23 cellular contexts compared by ENCODE assay signal in the genomic region with DNA sequence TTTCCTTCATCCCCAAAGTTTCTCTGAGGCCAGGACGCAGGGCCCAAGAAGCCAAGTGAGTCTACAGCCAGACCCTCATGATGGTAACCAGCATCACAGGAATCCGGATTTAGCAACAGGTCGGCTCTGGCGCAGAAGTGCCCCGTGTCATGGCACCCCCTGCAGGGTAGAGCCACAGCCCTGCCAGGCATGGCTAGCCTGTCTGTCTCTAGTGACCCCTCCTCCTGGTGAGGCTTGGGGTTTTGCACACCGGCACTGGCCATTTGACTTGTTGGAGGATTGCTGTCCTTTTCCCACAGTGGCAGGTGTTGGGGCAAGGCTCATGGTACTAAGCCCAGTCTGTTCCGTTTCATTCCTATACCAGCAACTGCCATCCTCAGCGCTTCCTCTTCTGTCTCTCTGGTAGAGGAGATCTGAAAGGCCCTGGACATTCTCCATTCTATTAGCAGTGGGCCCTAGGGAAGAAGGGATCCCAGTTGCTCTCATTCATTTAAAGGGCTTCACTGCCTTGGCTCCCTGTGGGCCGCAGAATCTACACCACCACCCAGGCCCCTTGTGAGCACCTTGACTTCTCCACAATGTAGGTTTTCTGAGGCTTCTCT. TPM values are rescaled to one million over a fixed set of nuclear protein-coding genes. Genes with fewer than 3 reads are reported as not detected.
DNase-seq lines count a peak whose midpoint lies in the region; ATAC-seq and TF ChIP-seq lines count a peak whose summit lies in the region.
"Had no signal": no experiment of that assay in that cellular context is flagged by ENCODE, and none has a peak within 500 bp of the region (broad histone marks: within the 10 kb centered on the region; RNA-seq: fewer than 3 reads in every experiment).

No MANE protein-coding gene starts in this region.

- DNase-seq in DMS53 (lab: John Stamatoyannopoulos, UW) = peak; percentile 23
- DNase-seq in DMS53 treated with DMSO at 0.1 percent for 48 hours (lab: John Stamatoyannopoulos, UW; ENCODE audit: unreplicated experiment) = no peak
- no peak for DNase-seq in DND-41
- no peak for DNase-seq in natural killer cell
- no peak for DNase-seq in effector memory CD4-positive, alpha-beta T cell
- DNase-seq in effector CD8-positive, alpha-beta T cell (lab: John Stamatoyannopoulos, UW) = no peak
- DNase-seq: 8988T, adrenal gland, AML-193, brain microvascular endothelial cell, esophagus squamous epithelium, gastrocnemius medialis, islet precursor cell, NCI-H1417, NCI-H510A, Peyer's patch, SJCRH30, spleen, stomach, trophoblast cell had no signal

- H2AFZ ChIP-seq in DND-41 (ENCODE audit: low read depth, low read length) = no peak overlapping the region
- H2AFZ ChIP-seq: GM23338 had no signal

- H3K4me3 ChIP-seq in DND-41 (ENCODE audit: low read depth in 1 of 2, low read length in 2 of 2) = no peak overlapping the region
- H3K4me3 ChIP-seq in effector memory CD4-positive, alpha-beta T cell (ENCODE audit: insufficient read depth, low read depth, low read length, poor library complexity, severe bottlenecking) = no peak overlapping the region
- H3K4me3 ChIP-seq: adrenal gland, esophagus squamous epithelium, gastrocnemius medialis, GM23338, Peyer's patch, SJCRH30, stomach had no signal

- H3K9me3 Mint-ChIP-seq in activated T-helper 17 cell treated with anti-CD3 and anti-CD28 coated beads, Interleukin-2, amount 50 U/mL, for 72 hours = no peaks in the 10 kb centered on the region
- no peaks in the 10 kb centered on the region for H3K9me3 Mint-ChIP-seq in natural killer cell
- H3K9me3 Mint-ChIP-seq: GM23338 had no signal

- no peaks in the 10 kb centered on the region for H3K79me2 ChIP-seq in DND-41 (ENCODE audit: insufficient read depth, low read length)

- no peak overlapping the region for H3K9ac ChIP-seq in DND-41 (ENCODE audit: low read depth, low read length)

- peak overlapping the region; percentile 86 for H3K4me3 Mint-ChIP-seq in activated T-helper 17 cell treated with anti-CD3 and anti-CD28 coated beads, Interleukin-2, amount 50 U/mL, for 72 hours
- peak overlapping the region; percentile 47 for H3K4me3 Mint-ChIP-seq in natural killer cell

- no peaks in the 10 kb centered on the region for H3K27me3 Mint-ChIP-seq in activated T-helper 17 cell treated with anti-CD3 and anti-CD28 coated beads, Interleukin-2, amount 50 U/mL, for 72 hours
- peaks cover 6 to 8% of the 10 kb centered on the region in 2 donors for H3K27me3 Mint-ChIP-seq in natural killer cell (ENCODE audit: low read depth in 2 of 2)

- no peak overlapping the region for H3K27ac ChIP-seq in DND-41 (ENCODE audit: low read length)
- H3K27ac ChIP-seq in effector memory CD4-positive, alpha-beta T cell (ENCODE audit: insufficient read depth, low read length, poor library complexity, severe bottlenecking) = no peak overlapping the region
- H3K27ac ChIP-seq: adrenal gland, brain microvascular endothelial cell, esophagus squamous epithelium, gastrocnemius medialis, Peyer's patch, SJCRH30, stomach had no signal

- ATAC-seq in DND-41 (ENCODE audit: insufficient read depth, low read depth) = no peak
- ATAC-seq in activated T-helper 17 cell treated with anti-CD3 and anti-CD28 coated beads, Interleukin-2, amount 50 U/mL, for 72 hours (replicated peaks) = no peak
- ATAC-seq in natural killer cell = no peak
- ATAC-seq in SK-N-SH treated with all-trans-retinoic acid at 6 μM for 48 hours = no peak
- ATAC-seq: gastrocnemius medialis, GM23338 had no signal

- no peaks in the 10 kb centered on the region for H3K36me3 ChIP-seq in DND-41 (ENCODE audit: insufficient read depth, low read length)
- H3K36me3 ChIP-seq in effector memory CD4-positive, alpha-beta T cell (ENCODE audit: control insufficient read depth, insufficient read depth, low read length) = no peaks in the 10 kb centered on the region
- H3K36me3 ChIP-seq: adrenal gland, brain microvascular endothelial cell, esophagus squamous epithelium, gastrocnemius medialis, Peyer's patch, SJCRH30, spleen, stomach had no signal

- no peaks in the 10 kb centered on the region for H3K9me3 ChIP-seq in DND-41 (ENCODE audit: insufficient read depth, low read length, severe bottlenecking)
- H3K9me3 ChIP-seq in effector memory CD4-positive, alpha-beta T cell (ENCODE audit: control insufficient read depth, low read length) = no peaks in the 10 kb centered on the region
- H3K9me3 ChIP-seq: adrenal gland, esophagus squamous epithelium, gastrocnemius medialis, Peyer's patch, SJCRH30, spleen, stomach had no signal

- no peaks in the 10 kb centered on the region for H3K27me3 ChIP-seq in DND-41 (ENCODE audit: insufficient read depth, low read length, poor library complexity)
- no peaks in the 10 kb centered on the region for H3K27me3 ChIP-seq in effector memory CD4-positive, alpha-beta T cell (replicated peaks; ENCODE audit: control insufficient read depth, insufficient read depth, low read length, poor library complexity, severe bottlenecking)
- H3K27me3 ChIP-seq: adrenal gland, brain microvascular endothelial cell, esophagus squamous epithelium, Peyer's patch, SJCRH30, spleen, stomach had no signal

- no peak for TF ChIP-seq CTCF in DND-41 (IDR thresholded peaks at IDR 0.05; ENCODE audit: borderline replicate concordance, extremely low read depth, low read length, poor library complexity, severe bottlenecking)
- TF ChIP-seq CTCF in natural killer cell (IDR thresholded peaks at IDR 0.05) = no peak

- intact Hi-C loops in natural killer cell (cut with micrococcal nuclease) = no loop called here

- H3K36me3 Mint-ChIP-seq in activated T-helper 17 cell treated with anti-CD3 and anti-CD28 coated beads, Interleukin-2, amount 50 U/mL, for 72 hours (ENCODE audit: low read depth) = no peaks in the 10 kb centered on the region
- H3K36me3 Mint-ChIP-seq in natural killer cell = no peaks in the 10 kb centered on the region

- H4K20me1 ChIP-seq in DND-41 (ENCODE audit: insufficient read depth, low read length) = peaks cover 3% of the 10 kb centered on the region; the same call in 1 of the 2 replicates

- peaks cover 17% of the 10 kb centered on the region for H3K4me1 Mint-ChIP-seq in activated T-helper 17 cell treated with anti-CD3 and anti-CD28 coated beads, Interleukin-2, amount 50 U/mL, for 72 hours
- H3K4me1 Mint-ChIP-seq in natural killer cell = peaks cover 12 to 31% of the 10 kb centered on the region in 2 donors

- H3K4me2 ChIP-seq in DND-41 (ENCODE audit: insufficient read depth, low read length) = peak overlapping the region; percentile 99; the same call in 1 of the 2 replicates
- H3K4me2 ChIP-seq: GM23338 had no signal

- H3K4me1 ChIP-seq in DND-41 (ENCODE audit: insufficient read depth, low read length) = peaks cover 32% of the 10 kb centered on the region
- peaks cover 20% of the 10 kb centered on the region for H3K4me1 ChIP-seq in effector memory CD4-positive, alpha-beta T cell (ENCODE audit: control insufficient read depth, insufficient read depth, low read length, poor library complexity, severe bottlenecking)

- H3K27ac Mint-ChIP-seq in activated T-helper 17 cell treated with anti-CD3 and anti-CD28 coated beads, Interleukin-2, amount 50 U/mL, for 72 hours = no peak overlapping the region
- H3K27ac Mint-ChIP-seq in natural killer cell = peak overlapping the region in 1 of 2 donors; percentile 43
- H3K27ac Mint-ChIP-seq: GM23338 had no signal

TF ChIP-seq in SK-N-SH treated with all-trans-retinoic acid at 6 μM for 48 hours, 23 proteins besides CTCF, POLR2A, EP300 and RAD21:
- TF ChIP-seq ZNF565 (CRISPR knock-in tag; conservative IDR thresholded peaks at IDR 0.05; ENCODE audit: low read depth) (no peak), GLIS3 (CRISPR knock-in tag; IDR thresholded peaks at IDR 0.05) (no peak), ZNF70 (CRISPR knock-in tag; IDR thresholded peaks at IDR 0.05) (no peak), ZFP3 (CRISPR knock-in tag; IDR thresholded peaks at IDR 0.05) (no peak), BACH2 (CRISPR knock-in tag; IDR thresholded peaks at IDR 0.05; ENCODE audit: borderline replicate concordance) (no peak), ZFP30 (CRISPR knock-in tag; IDR thresholded peaks at IDR 0.05) (no peak), ARNTL (CRISPR knock-in tag; IDR thresholded peaks at IDR 0.05; ENCODE audit: borderline replicate concordance, low read depth) (no peak)
- TF ChIP-seq, protein P1, sequence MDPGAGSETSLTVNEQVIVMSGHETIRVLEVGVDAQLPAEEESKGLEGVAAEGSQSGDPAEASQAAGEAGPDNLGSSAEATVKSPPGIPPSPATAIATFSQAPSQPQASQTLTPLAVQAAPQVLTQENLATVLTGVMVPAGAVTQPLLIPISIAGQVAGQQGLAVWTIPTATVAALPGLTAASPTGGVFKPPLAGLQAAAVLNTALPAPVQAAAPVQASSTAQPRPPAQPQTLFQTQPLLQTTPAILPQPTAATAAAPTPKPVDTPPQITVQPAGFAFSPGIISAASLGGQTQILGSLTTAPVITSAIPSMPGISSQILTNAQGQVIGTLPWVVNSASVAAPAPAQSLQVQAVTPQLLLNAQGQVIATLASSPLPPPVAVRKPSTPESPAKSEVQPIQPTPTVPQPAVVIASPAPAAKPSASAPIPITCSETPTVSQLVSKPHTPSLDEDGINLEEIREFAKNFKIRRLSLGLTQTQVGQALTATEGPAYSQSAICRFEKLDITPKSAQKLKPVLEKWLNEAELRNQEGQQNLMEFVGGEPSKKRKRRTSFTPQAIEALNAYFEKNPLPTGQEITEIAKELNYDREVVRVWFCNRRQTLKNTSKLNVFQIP (CRISPR knock-in tag; IDR thresholded peaks at IDR 0.05; ENCODE audit: borderline replicate concordance, low read depth) = no peak

RNA-seq across cellular contexts. Expression of a gene that starts 9.4 kb away (rescaled TPM):
- 1 to 10 TPM; 2.4 to 6.8 TPM for total RNA-seq in activated T-helper 17 cell treated with anti-CD3 and anti-CD28 coated beads, Interleukin-2, amount 50 U/mL, for 72 hours
- total RNA-seq in natural killer cell = 1 to 10 TPM in 2 of 3 donors, not detected in 1; 1.1 to 1.7 TPM

RNA-seq across cellular contexts. Expression of a gene that starts 14.7 kb away (rescaled TPM):
- total RNA-seq in activated T-helper 17 cell treated with anti-CD3 and anti-CD28 coated beads, Interleukin-2, amount 50 U/mL, for 72 hours = not detected
- total RNA-seq in natural killer cell = under 1 TPM in 2 of 3 donors, not detected in 1; 0.10 to 0.16 TPM

RNA-seq across cellular contexts. Expression of a gene that starts 49.6 kb away (rescaled TPM):
- total RNA-seq in activated T-helper 17 cell treated with anti-CD3 and anti-CD28 coated beads, Interleukin-2, amount 50 U/mL, for 72 hours = 10 to 100 TPM in 1 of 2 donors, 1 to 10 TPM in 1; 5.6 to 12.0 TPM
- 10 to 100 TPM; 30.8 to 35.6 (median 34.1) TPM for total RNA-seq in natural killer cell
